Comparison of ENCODE assay signal across 8 cellular contexts in the genomic region with DNA sequence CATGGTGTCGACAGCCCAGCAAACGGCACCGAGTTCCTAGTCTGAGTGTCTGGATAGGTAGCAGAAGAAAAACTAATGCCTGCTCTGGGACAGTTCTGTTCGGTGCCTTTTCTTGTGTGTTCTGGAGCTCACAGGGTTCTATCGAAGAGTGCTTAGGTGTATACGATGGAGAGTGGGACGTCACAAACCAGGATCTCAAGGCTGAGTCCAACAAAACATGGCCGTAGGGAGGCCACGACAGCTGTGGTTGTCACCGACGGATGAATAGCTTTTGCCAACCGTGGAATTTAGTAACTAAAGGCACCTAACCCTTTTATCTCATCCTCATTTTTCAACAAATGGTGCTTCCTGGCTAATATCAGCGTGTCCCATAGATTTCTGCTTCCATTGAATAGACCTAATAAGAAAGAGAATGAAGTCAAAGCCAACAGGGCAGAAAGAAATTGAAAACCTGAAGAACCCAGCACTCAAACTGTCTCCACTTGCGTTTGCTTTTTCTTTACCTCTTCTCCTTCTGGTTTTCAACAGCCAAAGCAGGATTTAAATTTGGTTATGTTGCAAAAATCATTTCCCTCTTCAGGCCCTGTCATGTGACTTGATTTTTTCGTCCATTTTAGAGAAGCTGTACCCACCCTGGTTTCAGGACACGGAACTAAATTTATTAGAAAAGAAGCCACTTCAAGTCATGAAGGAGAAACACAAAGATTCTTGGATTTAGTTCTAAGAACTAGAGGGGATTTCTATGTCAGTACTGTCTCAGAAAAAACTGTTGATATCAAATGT. TPM values are rescaled to one million over a fixed set of nuclear protein-coding genes. Genes with fewer than 3 reads are reported as not detected.
DNase-seq lines count a peak whose midpoint lies in the region; ATAC-seq, FAIRE-seq and TF ChIP-seq lines count a peak whose summit lies in the region.

No MANE protein-coding gene starts in this region.

- no peaks in the 10 kb centered on the region for H3K79me2 ChIP-seq in OCI-LY1 (ENCODE audit: insufficient read depth, low read length)
- no peaks in the 10 kb centered on the region for H3K79me2 ChIP-seq in endothelial cell of umbilical vein (ENCODE audit: control insufficient read depth, insufficient read depth, low read length)
- H3K79me2 ChIP-seq in osteoblast (ENCODE audit: insufficient read depth, low read length): peaks cover 27% of the 10 kb centered on the region

- peak; percentile 63 for FAIRE-seq in endothelial cell of umbilical vein (lab: Jason Lieb, UNC)

- H3K4me1 ChIP-seq in OCI-LY1 (ENCODE audit: insufficient read depth, low read length, severe bottlenecking): peaks cover 21% of the 10 kb centered on the region
- H3K4me1 ChIP-seq in endothelial cell of umbilical vein (ENCODE audit: control insufficient read depth, extremely low read depth, insufficient read depth, low read length): peaks cover 13% of the 10 kb centered on the region
- H3K4me1 ChIP-seq in osteoblast (ENCODE audit: insufficient read depth, low read length): peaks cover 13% of the 10 kb centered on the region

- no peak for TF ChIP-seq POLR2A in endothelial cell of umbilical vein (IDR thresholded peaks at IDR 0.05; ENCODE audit: low read depth, low read length)

- CTCF ChIA-PET in AG04449 (lab: Yijun Ruan, JAX) (interaction anchor here (0.6 to 1.4 kb wide), 6 partner anchors 9 to 399 kb away, joined by 3 to 4 read pairs (median 4); no protein-coding TSS in a partner anchor), endothelial cell of umbilical vein (lab: Charles Lee) (interaction anchor here (0.6 to 2.7 kb wide), 10 partner anchors 13 to 362 kb away, joined by 3 to 22 read pairs (median 4); partner anchors contain the start of genes CFAP298 and PAXBP1)

- no TSS peak for BruUV-seq in endothelial cell of umbilical vein (replicated peaks; lab: Mats Ljungman, UMichigan)

- DNase-seq in AG04449 (ENCODE audit: low read depth, low spot score) (no peak), GM12864 (ENCODE audit: low read depth) (no peak), endothelial cell of umbilical vein (ENCODE audit: low read depth, low spot score) (no peak), osteoblast (ENCODE audit: insufficient read length, low spot score, missing footprints) (peak; percentile 10), UCSD-AML1 (lab: John Stamatoyannopoulos, UW; ENCODE audit: unreplicated experiment) (no peak), HCEC 1CT (no peak)

- H3K27me3 ChIP-seq in OCI-LY1 (ENCODE audit: insufficient read depth, low read length) (no peaks in the 10 kb centered on the region), endothelial cell of umbilical vein (ENCODE audit: control insufficient read depth in 2 of 2, insufficient read depth in 2 of 2, low read length in 2 of 2) (no peaks in the 10 kb centered on the region), osteoblast (ENCODE audit: insufficient read depth, low read length) (no peaks in the 10 kb centered on the region)

- H3K9me1 ChIP-seq in endothelial cell of umbilical vein (replicated peaks; ENCODE audit: control insufficient read depth, extremely low read depth, insufficient read depth, low read length): no peaks in the 10 kb centered on the region

- intact Hi-C loops in endothelial cell of umbilical vein (cut with micrococcal nuclease): loop anchor here (1.0 to 5.0 kb wide), 3 partner anchors 43 to 116 kb away; partner anchors contain the start of genes CFAP298 and PAXBP1

- H3K27ac ChIP-seq in OCI-LY1 (ENCODE audit: low read depth, low read length, poor library complexity, severe bottlenecking) (no peak overlapping the region), endothelial cell of umbilical vein (ENCODE audit: insufficient read depth, low read depth, low read length) (peak overlapping the region; percentile 36), osteoblast (ENCODE audit: low read depth, low read length) (no peak overlapping the region)

- H3K9me3 ChIP-seq in OCI-LY1 (ENCODE audit: low read length) (no peaks in the 10 kb centered on the region), endothelial cell of umbilical vein (replicated peaks; ENCODE audit: control insufficient read depth, insufficient read depth, low read length) (no peaks in the 10 kb centered on the region), osteoblast (ENCODE audit: low read depth, low read length) (no peaks in the 10 kb centered on the region)

- H3K36me3 ChIP-seq in OCI-LY1 (ENCODE audit: insufficient read depth, low read length) (peaks cover 8% of the 10 kb centered on the region; the same call in 1 of the 2 replicates), endothelial cell of umbilical vein (ENCODE audit: control insufficient read depth in 2 of 2, extremely low read depth in 1 of 2, insufficient read depth in 2 of 2, low read length in 2 of 2) (peaks cover 0 to 3% of the 10 kb centered on the region in 2 experiments), osteoblast (ENCODE audit: insufficient read depth, low read length) (peaks cover 9% of the 10 kb centered on the region)

- ATAC-seq in HG03196 (IDR thresholded peaks at IDR 0.05; ENCODE audit: unreplicated experiment): no peak

- dilution Hi-C loops in endothelial cell of umbilical vein (cut with MboI; ENCODE audit: extremely low pct_ligation_motif_present, low sequenced_read_pairs): no loop called here

- H4K20me1 ChIP-seq in OCI-LY1 (ENCODE audit: insufficient read depth, low read length): no peaks in the 10 kb centered on the region
- H4K20me1 ChIP-seq in endothelial cell of umbilical vein (replicated peaks; ENCODE audit: control insufficient read depth, extremely low read depth, insufficient read depth, low read length): no peaks in the 10 kb centered on the region
- H4K20me1 ChIP-seq in osteoblast (ENCODE audit: insufficient read depth, low read length): peaks cover 4% of the 10 kb centered on the region

- peak overlapping the region; percentile 69 for H3K4me2 ChIP-seq in OCI-LY1 (ENCODE audit: low read length)
- peak overlapping the region; percentile 67 for H3K4me2 ChIP-seq in endothelial cell of umbilical vein (ENCODE audit: insufficient read depth, low read length)
- peak overlapping the region; percentile 73 for H3K4me2 ChIP-seq in osteoblast (ENCODE audit: insufficient read depth, low read length)

- H3K9me2 ChIP-seq in OCI-LY1 (ENCODE audit: low read depth, low read length): no peaks in the 10 kb centered on the region

- peak overlapping the region; percentile 74 for H3K9ac ChIP-seq in OCI-LY1 (ENCODE audit: low read length)
- H3K9ac ChIP-seq in endothelial cell of umbilical vein (replicated peaks; ENCODE audit: extremely low read depth, insufficient read depth, low read length): peak overlapping the region; percentile 35

- H3K4me3 ChIP-seq in AG04449 (ENCODE audit: low read depth, low read length) (peak overlapping the region; percentile 93), GM12864 (ENCODE audit: low read depth, low read length) (peak overlapping the region; percentile 75), OCI-LY1 (ENCODE audit: low read depth, low read length, poor library complexity, severe bottlenecking) (peak overlapping the region; percentile 77), endothelial cell of umbilical vein (replicated peaks in 1 of 3; ENCODE audit: insufficient read depth in 1 of 3, low read depth in 1 of 3, low read length in 3 of 3) (peak overlapping the region; percentile 45 to 87 (median 85)), osteoblast (ENCODE audit: insufficient read depth, low read length) (peak overlapping the region; percentile 86)

- TF ChIP-seq CTCF in AG04449 (IDR thresholded peaks at IDR 0.05; ENCODE audit: insufficient read depth, low read length, missing control alignments) (no peak), GM12864 (IDR thresholded peaks at IDR 0.05; ENCODE audit: low read depth, low read length, missing control alignments) (no peak), OCI-LY1 (IDR thresholded peaks at IDR 0.05; ENCODE audit: low read length) (no peak), endothelial cell of umbilical vein (IDR thresholded peaks at IDR 0.05; ENCODE audit: extremely low read depth in 1 of 2, insufficient read depth in 1 of 2, low read depth in 1 of 2, low read length in 2 of 2) (no peak), osteoblast (IDR thresholded peaks at IDR 0.05; ENCODE audit: extremely low read depth, low read depth, low read length) (no peak)

- H2AFZ ChIP-seq in OCI-LY1 (ENCODE audit: low read length) (no peak overlapping the region), endothelial cell of umbilical vein (ENCODE audit: low read depth, low read length) (peak overlapping the region; percentile 74), osteoblast (ENCODE audit: low read length) (peak overlapping the region; percentile 78)

- H3F3A ChIP-seq in OCI-LY1 (ENCODE audit: insufficient read depth, low read length): no peaks in the 10 kb centered on the region

- POLR2A ChIA-PET in AG04449 (lab: Yijun Ruan, JAX): interaction anchor here (0.6 to 2.2 kb wide), 4 partner anchors 10 to 116 kb away, joined by 3 to 15 read pairs (median 4); partner anchors contain the start of genes CFAP298 and PAXBP1
- POLR2A ChIA-PET in endothelial cell of umbilical vein (lab: Charles Lee): interaction anchor here (0.6 kb wide), 1 partner anchor 26 kb away, joined by 3 read pairs; no protein-coding TSS in a partner anchor

TF ChIP-seq in endothelial cell of umbilical vein, 7 proteins besides CTCF, POLR2A, EP300 and RAD21 (continues in another document):
- TF ChIP-seq GATA2 (IDR thresholded peaks at IDR 0.05; ENCODE audit: insufficient read depth, insufficient read length, low read depth, low read length): no peak

RNA-seq across cellular contexts. Expression of gene SYNJ1, which starts 0.8 kb away (rescaled TPM):
- 17.0 and 18.3 TPM in 2 replicates for total RNA-seq in endothelial cell of umbilical vein
- polyA plus RNA-seq in endothelial cell of umbilical vein: 4.0 and 5.9 TPM in 2 replicates
- 5.9 and 6.0 TPM in 2 replicates for polyA plus RNA-seq in endothelial cell of umbilical vein (2011; cell fraction: cytosol; rRNA removed)
- polyA plus RNA-seq in endothelial cell of umbilical vein (2011; cell fraction: nucleus; rRNA removed): 23.3 and 24.8 TPM in 2 replicates
- 12.1 and 12.7 TPM in 2 replicates for polyA plus RNA-seq in endothelial cell of umbilical vein (2012)
- 16.6 and 18.5 TPM in 2 replicates for polyA minus RNA-seq in endothelial cell of umbilical vein
- polyA minus RNA-seq in endothelial cell of umbilical vein (2011; cell fraction: cytosol; rRNA and poly(A)+ RNA removed): 6.3 TPM
- 19.1 and 20.4 TPM in 2 replicates for polyA minus RNA-seq in endothelial cell of umbilical vein (2011; cell fraction: nucleus; rRNA and poly(A)+ RNA removed)
- 5.6 and 6.2 TPM in 2 replicates for total RNA-seq in osteoblast

RNA-seq across cellular contexts. Expression of gene PAXBP1, which starts 42.9 kb away (rescaled TPM):
- total RNA-seq in endothelial cell of umbilical vein (40.0 and 42.1 TPM in 2 replicates), osteoblast (33.6 and 34.0 TPM in 2 replicates)
- 7.2 and 9.4 TPM in 2 replicates for polyA plus RNA-seq in endothelial cell of umbilical vein
- 5.5 and 7.3 TPM in 2 replicates for polyA plus RNA-seq in endothelial cell of umbilical vein (2011; cell fraction: cytosol; rRNA removed)
- polyA plus RNA-seq in endothelial cell of umbilical vein (2011; cell fraction: nucleus; rRNA removed): 123 and 162 TPM in 2 replicates
- polyA plus RNA-seq in endothelial cell of umbilical vein (2012): 26.5 and 30.9 TPM in 2 replicates
- 17.7 and 22.6 TPM in 2 replicates for polyA minus RNA-seq in endothelial cell of umbilical vein
- polyA minus RNA-seq in endothelial cell of umbilical vein (2011; cell fraction: cytosol; rRNA and poly(A)+ RNA removed): 10.3 TPM
- 80.6 and 104 TPM in 2 replicates for polyA minus RNA-seq in endothelial cell of umbilical vein (2011; cell fraction: nucleus; rRNA and poly(A)+ RNA removed)
